14 cellular contexts compared by ENCODE assay signal in the genomic region with DNA sequence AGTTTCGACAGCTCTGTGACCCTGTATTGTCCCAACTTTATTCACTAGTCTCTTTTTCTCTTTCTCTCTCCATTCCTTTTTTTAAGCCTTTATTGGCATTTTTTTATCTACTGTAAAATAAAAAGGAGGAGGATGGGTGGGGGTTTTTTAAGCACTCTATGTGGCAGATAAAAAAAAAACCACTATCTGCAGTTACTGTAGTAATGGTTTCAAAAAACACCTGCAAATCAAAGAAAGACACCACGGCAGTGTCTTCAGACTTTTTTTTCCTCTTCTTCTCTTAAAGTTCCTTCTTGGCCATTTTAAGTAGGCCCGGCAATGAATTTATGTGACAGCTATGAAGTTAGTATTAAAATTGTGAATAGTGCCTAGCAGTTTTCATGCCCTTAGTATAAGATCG. TPM values are rescaled to one million over a fixed set of nuclear protein-coding genes. Genes with fewer than 3 reads are reported as not detected.
DNase-seq lines count a peak whose midpoint lies in the region; ATAC-seq lines count a peak whose summit lies in the region.
"Had no signal": no experiment of that assay in that cellular context is flagged by ENCODE, and none has a peak within 500 bp of the region (broad histone marks: within the 10 kb centered on the region; RNA-seq: fewer than 3 reads in every experiment).

No MANE protein-coding gene starts in this region.

- no peaks in the 10 kb centered on the region for H3K36me3 ChIP-seq in iPS-18a (ENCODE audit: control insufficient read depth, low read depth, low read length)

- no peak overlapping the region for H3K9ac ChIP-seq in iPS-18a (ENCODE audit: low read length)

- no peak overlapping the region for H3K27ac ChIP-seq in iPS-18a (ENCODE audit: low read length)
- H3K27ac ChIP-seq: hepatocyte had no signal

- ATAC-seq in activated naive CD4-positive, alpha-beta T cell treated with anti-CD3 and anti-CD28 coated beads, Interleukin-2, amount 50 U/mL, for 72 hours, result no peak
- ATAC-seq in stimulated activated naive CD8-positive, alpha-beta T cell treated with anti-CD3 and anti-CD28 coated beads, Interleukin-15, amount 100 ng/mL, for 72 hours, result no peak
- no peak for ATAC-seq in activated CD8-positive, alpha-beta memory T cell treated with anti-CD3 and anti-CD28 coated beads, Interleukin-2, amount 10 ng/mL, durations not matched to agents 7 days and 5 days
- ATAC-seq: left ventricle myocardium superior had no signal

- H3K4me1 ChIP-seq in iPS-18a (ENCODE audit: control insufficient read depth, low read depth, low read length), result peaks cover 19% of the 10 kb centered on the region

- no peaks in the 10 kb centered on the region for H3K9me3 ChIP-seq in iPS-18a (ENCODE audit: control insufficient read depth, low read depth, low read length)

- peaks cover 13% of the 10 kb centered on the region for H3K27me3 ChIP-seq in iPS-18a (ENCODE audit: control insufficient read depth, insufficient read depth, low read length)

- H3K36me3 Mint-ChIP-seq in activated naive CD4-positive, alpha-beta T cell treated with anti-CD3 and anti-CD28 coated beads for 36 hours (ENCODE audit: low read depth), result no peaks in the 10 kb centered on the region
- peaks cover 4 to 20% of the 10 kb centered on the region in 2 donors for H3K36me3 Mint-ChIP-seq in activated naive CD4-positive, alpha-beta T cell treated with anti-CD3 and anti-CD28 coated beads, Interleukin-2, amount 50 U/mL, for 72 hours
- peaks cover 2% of the 10 kb centered on the region for H3K36me3 Mint-ChIP-seq in activated T-helper 1 cell treated with anti-CD3 and anti-CD28 coated beads, Interleukin-12 subunit alpha, Interleukin-12 subunit beta, Interleukin-2, Interleukin-4 antibody, amounts not matched to agents 30 ng/mL and 10 ng/mL and 1 ng/mL, durations not matched to agents 14 hours and 24 hours and 36 hours (ENCODE audit: low read depth)
- no peaks in the 10 kb centered on the region for H3K36me3 Mint-ChIP-seq in activated CD8-positive, alpha-beta memory T cell treated with anti-CD3 and anti-CD28 coated beads, Interleukin-2, amount 10 ng/mL, durations not matched to agents 7 days and 5 days

- H3K4me3 Mint-ChIP-seq in activated naive CD4-positive, alpha-beta T cell treated with anti-CD3 and anti-CD28 coated beads for 36 hours, result peak overlapping the region; percentile 56
- peak overlapping the region; percentile 62 for H3K4me3 Mint-ChIP-seq in activated T-helper 1 cell treated with anti-CD3 and anti-CD28 coated beads, Interleukin-12 subunit alpha, Interleukin-12 subunit beta, Interleukin-2, Interleukin-4 antibody, amounts not matched to agents 30 ng/mL and 10 ng/mL and 1 ng/mL, durations not matched to agents 14 hours and 24 hours and 36 hours
- H3K4me3 Mint-ChIP-seq in stimulated activated naive CD8-positive, alpha-beta T cell treated with anti-CD3 and anti-CD28 coated beads, Interleukin-15, amount 100 ng/mL, for 72 hours, result peak overlapping the region; percentile 80 to 86
- no peak overlapping the region for H3K4me3 Mint-ChIP-seq in activated CD8-positive, alpha-beta memory T cell treated with anti-CD3 and anti-CD28 coated beads, Interleukin-2, amount 10 ng/mL, durations not matched to agents 7 days and 5 days
- H3K4me3 Mint-ChIP-seq: dendritic cell treated with granulocyte-macrophage colony-stimulating factor and Interleukin-4, amounts not matched to agents 40 ng/mL and 50 ng/mL, for 4 days had no signal

- no peak for DNase-seq in activated naive CD4-positive, alpha-beta T cell treated with anti-CD3 and anti-CD28 coated beads for 36 hours
- no peak for DNase-seq in activated naive CD4-positive, alpha-beta T cell treated with anti-CD3 and anti-CD28 coated beads, Interleukin-2, amount 50 U/mL, for 72 hours (ENCODE audit: low spot score in 2 of 2)
- DNase-seq in activated T-helper 1 cell treated with anti-CD3 and anti-CD28 coated beads, Interleukin-12 subunit alpha, Interleukin-12 subunit beta, Interleukin-2, Interleukin-4 antibody, amounts not matched to agents 30 ng/mL and 10 ng/mL and 1 ng/mL, durations not matched to agents 14 hours and 24 hours and 36 hours (ENCODE audit: low spot score), result no peak
- DNase-seq in stimulated activated naive CD8-positive, alpha-beta T cell treated with anti-CD3 and anti-CD28 coated beads, Interleukin-15, amount 100 ng/mL, for 72 hours, result no peak
- no peak for DNase-seq in RPMI8226
- DNase-seq in activated CD4-positive, CD25-positive, alpha-beta regulatory T cell (lab: John Stamatoyannopoulos, UW), result no peak
- no peak for DNase-seq in activated CD8-positive, alpha-beta memory T cell treated with anti-CD3 and anti-CD28 coated beads, Interleukin-2, amount 10 ng/mL, durations not matched to agents 7 days and 5 days
- DNase-seq: amniotic stem cell; left ventricle myocardium superior; stimulated activated CD4-positive, alpha-beta T cell treated with anti-CD3 and anti-CD28 coated beads, Interleukin-4, amount 100 ng/mL, for 4 hours; T-helper 9 cell had no signal

- intact Hi-C loops in activated naive CD4-positive, alpha-beta T cell treated with anti-CD3 and anti-CD28 coated beads for 36 hours (cut with micrococcal nuclease), result no loop called here
- intact Hi-C loops in activated T-helper 1 cell treated with anti-CD3 and anti-CD28 coated beads, Interleukin-12 subunit alpha, Interleukin-12 subunit beta, Interleukin-2, Interleukin-4 antibody, amounts not matched to agents 30 ng/mL and 10 ng/mL and 1 ng/mL, durations not matched to agents 14 hours and 24 hours and 36 hours (cut with micrococcal nuclease), result no loop called here

- CTCF ChIA-PET in activated naive CD4-positive, alpha-beta T cell treated with anti-CD3 and anti-CD28 coated beads for 36 hours (lab: Charles Lee), result interaction anchor here (1.0 to 4.5 kb wide), 2 partner anchors 10 to 53 kb away, joined by 3 to 40 read pairs; no protein-coding TSS in a partner anchor
- CTCF ChIA-PET in activated CD8-positive, alpha-beta memory T cell treated with anti-CD3 and anti-CD28 coated beads, Interleukin-2, amount 10 ng/mL, durations not matched to agents 7 days and 5 days (lab: Charles Lee), result interaction anchor here (4.9 kb wide), 1 partner anchor 53 kb away, joined by 33 read pairs; no protein-coding TSS in a partner anchor

- peaks cover 6% of the 10 kb centered on the region for H3K9me3 Mint-ChIP-seq in activated naive CD4-positive, alpha-beta T cell treated with anti-CD3 and anti-CD28 coated beads for 36 hours
- H3K9me3 Mint-ChIP-seq in activated naive CD4-positive, alpha-beta T cell treated with anti-CD3 and anti-CD28 coated beads, Interleukin-2, amount 50 U/mL, for 72 hours, result peaks cover 6 to 17% of the 10 kb centered on the region in 2 donors
- peaks cover 11% of the 10 kb centered on the region for H3K9me3 Mint-ChIP-seq in activated T-helper 1 cell treated with anti-CD3 and anti-CD28 coated beads, Interleukin-12 subunit alpha, Interleukin-12 subunit beta, Interleukin-2, Interleukin-4 antibody, amounts not matched to agents 30 ng/mL and 10 ng/mL and 1 ng/mL, durations not matched to agents 14 hours and 24 hours and 36 hours
- peaks cover 6 to 12% of the 10 kb centered on the region in 2 donors for H3K9me3 Mint-ChIP-seq in stimulated activated naive CD8-positive, alpha-beta T cell treated with anti-CD3 and anti-CD28 coated beads, Interleukin-15, amount 100 ng/mL, for 72 hours
- peaks cover 4% of the 10 kb centered on the region for H3K9me3 Mint-ChIP-seq in activated CD8-positive, alpha-beta memory T cell treated with anti-CD3 and anti-CD28 coated beads, Interleukin-2, amount 10 ng/mL, durations not matched to agents 7 days and 5 days (ENCODE audit: low read depth)
- H3K9me3 Mint-ChIP-seq: dendritic cell treated with granulocyte-macrophage colony-stimulating factor and Interleukin-4, amounts not matched to agents 40 ng/mL and 50 ng/mL, for 4 days had no signal

- no peak overlapping the region for H3K27ac Mint-ChIP-seq in activated naive CD4-positive, alpha-beta T cell treated with anti-CD3 and anti-CD28 coated beads for 36 hours
- peak overlapping the region in 1 of 2 donors; percentile 3 for H3K27ac Mint-ChIP-seq in activated naive CD4-positive, alpha-beta T cell treated with anti-CD3 and anti-CD28 coated beads, Interleukin-2, amount 50 U/mL, for 72 hours
- H3K27ac Mint-ChIP-seq in activated T-helper 1 cell treated with anti-CD3 and anti-CD28 coated beads, Interleukin-12 subunit alpha, Interleukin-12 subunit beta, Interleukin-2, Interleukin-4 antibody, amounts not matched to agents 30 ng/mL and 10 ng/mL and 1 ng/mL, durations not matched to agents 14 hours and 24 hours and 36 hours, result no peak overlapping the region
- no peak overlapping the region for H3K27ac Mint-ChIP-seq in stimulated activated naive CD8-positive, alpha-beta T cell treated with anti-CD3 and anti-CD28 coated beads, Interleukin-15, amount 100 ng/mL, for 72 hours
- no peak overlapping the region for H3K27ac Mint-ChIP-seq in activated CD8-positive, alpha-beta memory T cell treated with anti-CD3 and anti-CD28 coated beads, Interleukin-2, amount 10 ng/mL, durations not matched to agents 7 days and 5 days
- H3K27ac Mint-ChIP-seq: dendritic cell treated with granulocyte-macrophage colony-stimulating factor and Interleukin-4, amounts not matched to agents 40 ng/mL and 50 ng/mL, for 4 days had no signal

- peaks cover 26% of the 10 kb centered on the region for H3K4me1 Mint-ChIP-seq in activated naive CD4-positive, alpha-beta T cell treated with anti-CD3 and anti-CD28 coated beads for 36 hours (ENCODE audit: low read depth)
- peaks cover 23% of the 10 kb centered on the region for H3K4me1 Mint-ChIP-seq in activated T-helper 1 cell treated with anti-CD3 and anti-CD28 coated beads, Interleukin-12 subunit alpha, Interleukin-12 subunit beta, Interleukin-2, Interleukin-4 antibody, amounts not matched to agents 30 ng/mL and 10 ng/mL and 1 ng/mL, durations not matched to agents 14 hours and 24 hours and 36 hours (ENCODE audit: low read depth)
- peaks cover 23% of the 10 kb centered on the region for H3K4me1 Mint-ChIP-seq in stimulated activated naive CD8-positive, alpha-beta T cell treated with anti-CD3 and anti-CD28 coated beads, Interleukin-15, amount 100 ng/mL, for 72 hours
- H3K4me1 Mint-ChIP-seq in activated CD8-positive, alpha-beta memory T cell treated with anti-CD3 and anti-CD28 coated beads, Interleukin-2, amount 10 ng/mL, durations not matched to agents 7 days and 5 days, result peaks cover 13% of the 10 kb centered on the region

- peak overlapping the region; percentile 72 for H3K4me3 ChIP-seq in iPS-18a (ENCODE audit: low read length)
- H3K4me3 ChIP-seq: hepatocyte had no signal

- H3K27me3 Mint-ChIP-seq in activated naive CD4-positive, alpha-beta T cell treated with anti-CD3 and anti-CD28 coated beads for 36 hours (ENCODE audit: low read depth), result peaks cover 34% of the 10 kb centered on the region
- peaks cover 25% of the 10 kb centered on the region for H3K27me3 Mint-ChIP-seq in activated T-helper 1 cell treated with anti-CD3 and anti-CD28 coated beads, Interleukin-12 subunit alpha, Interleukin-12 subunit beta, Interleukin-2, Interleukin-4 antibody, amounts not matched to agents 30 ng/mL and 10 ng/mL and 1 ng/mL, durations not matched to agents 14 hours and 24 hours and 36 hours (ENCODE audit: insufficient read depth)
- H3K27me3 Mint-ChIP-seq in stimulated activated naive CD8-positive, alpha-beta T cell treated with anti-CD3 and anti-CD28 coated beads, Interleukin-15, amount 100 ng/mL, for 72 hours, result peaks cover 48% of the 10 kb centered on the region
- H3K27me3 Mint-ChIP-seq in activated CD8-positive, alpha-beta memory T cell treated with anti-CD3 and anti-CD28 coated beads, Interleukin-2, amount 10 ng/mL, durations not matched to agents 7 days and 5 days, result peaks cover 36% of the 10 kb centered on the region

RNA-seq across cellular contexts. Expression of a gene that starts 1.4 kb away (rescaled TPM):
- total RNA-seq in activated naive CD4-positive, alpha-beta T cell treated with anti-CD3 and anti-CD28 coated beads for 36 hours, result not detected
- under 1 TPM in 1 of 2 donors, not detected in 1; 0.52 TPM for total RNA-seq in activated naive CD4-positive, alpha-beta T cell treated with anti-CD3 and anti-CD28 coated beads, Interleukin-2, amount 50 U/mL, for 72 hours
- total RNA-seq in activated T-helper 1 cell treated with anti-CD3 and anti-CD28 coated beads, Interleukin-12 subunit alpha, Interleukin-12 subunit beta, Interleukin-2, Interleukin-4 antibody, amounts not matched to agents 30 ng/mL and 10 ng/mL and 1 ng/mL, durations not matched to agents 14 hours and 24 hours and 36 hours, result not detected in 2 replicates
- total RNA-seq in activated CD8-positive, alpha-beta memory T cell treated with anti-CD3 and anti-CD28 coated beads, Interleukin-2, amount 10 ng/mL, durations not matched to agents 7 days and 5 days, result under 1 TPM in 1 of 2 experiments, not detected in 1; 0.84 TPM
- total RNA-seq: hepatocyte, left ventricle myocardium superior had no signal
